In the genomic region with DNA sequence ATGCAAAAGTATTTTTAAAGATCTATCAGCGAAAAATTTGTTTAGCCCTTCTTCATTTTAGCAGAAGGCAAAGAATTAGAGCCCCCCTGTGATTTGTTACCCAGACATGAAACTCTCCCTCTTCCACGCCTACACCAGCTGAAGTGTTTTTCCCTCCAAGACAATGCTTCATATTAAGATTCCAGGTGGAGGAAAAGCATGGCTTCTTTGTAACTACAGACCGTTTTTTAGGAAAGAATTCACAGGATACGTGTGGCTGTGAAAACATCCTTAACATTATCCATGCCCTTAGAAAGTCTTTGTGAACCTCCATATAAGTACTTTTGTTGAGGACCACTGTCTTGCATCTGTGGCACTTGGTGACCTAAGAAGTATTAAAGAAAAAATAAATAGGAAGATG, we compare ENCODE assay signal across 14 cellular contexts.
"Had no signal": no experiment of that assay in that cellular context is flagged by ENCODE, and none has a peak within 500 bp of the region (broad histone marks: within the 10 kb centered on the region; RNA-seq: fewer than 3 reads in every experiment).

No MANE protein-coding gene starts in this region.

- H2AFZ ChIP-seq: parathyroid adenoma had no signal

- H3K27ac ChIP-seq: cardiac muscle cell, colonic mucosa, gastroesophageal sphincter, parathyroid adenoma, sigmoid colon had no signal

- H3K4me3 Mint-ChIP-seq: activated CD4-positive, alpha-beta T cell treated with anti-CD3 and anti-CD28 coated beads, Interleukin-2, amount 10 ng/mL, durations not matched to agents 7 days and 5 days; naive thymus-derived CD4-positive, alpha-beta T cell; stimulated activated memory B cell treated with anti-CD40 and anti-IgM and Interleukin-4, amounts not matched to agents 10 μg/mL and 1 μg/mL and 100 μg/mL, for 72 hours had no signal

- H3K9me3 Mint-ChIP-seq: activated CD4-positive, alpha-beta T cell treated with anti-CD3 and anti-CD28 coated beads, Interleukin-2, amount 10 ng/mL, durations not matched to agents 7 days and 5 days; naive thymus-derived CD4-positive, alpha-beta T cell; stimulated activated memory B cell treated with anti-CD40 and anti-IgM and Interleukin-4, amounts not matched to agents 10 μg/mL and 1 μg/mL and 100 μg/mL, for 72 hours had no signal

- H3K36me3 ChIP-seq: cardiac muscle cell, colonic mucosa, gastroesophageal sphincter, sigmoid colon had no signal

- H3K27me3 ChIP-seq: cardiac muscle cell, colonic mucosa, gastroesophageal sphincter, sigmoid colon had no signal

- H3K27ac Mint-ChIP-seq: activated CD4-positive, alpha-beta T cell treated with anti-CD3 and anti-CD28 coated beads, Interleukin-2, amount 10 ng/mL, durations not matched to agents 7 days and 5 days; naive thymus-derived CD4-positive, alpha-beta T cell; stimulated activated memory B cell treated with anti-CD40 and anti-IgM and Interleukin-4, amounts not matched to agents 10 μg/mL and 1 μg/mL and 100 μg/mL, for 72 hours had no signal

- H3K79me2 ChIP-seq: parathyroid adenoma had no signal

- H3K9ac ChIP-seq: parathyroid adenoma had no signal

- ATAC-seq: gastroesophageal sphincter; left lobe of liver; mucosa of descending colon; naive thymus-derived CD4-positive, alpha-beta T cell; stimulated activated memory B cell treated with anti-CD40 and anti-IgM and Interleukin-4, amounts not matched to agents 10 μg/mL and 1 μg/mL and 100 μg/mL, for 72 hours had no signal

- H3K4me1 ChIP-seq: colonic mucosa, gastroesophageal sphincter, parathyroid adenoma, sigmoid colon had no signal

- DNase-seq: activated CD4-positive, alpha-beta T cell treated with anti-CD3 and anti-CD28 coated beads, Interleukin-2, amount 10 ng/mL, durations not matched to agents 7 days and 5 days; activated CD8-positive, alpha-beta memory T cell treated with anti-CD3 and anti-CD28 coated beads, Interleukin-2, amount 50 U/mL, for 48 hours; activated naive CD4-positive, alpha-beta T cell; aorta; colonic mucosa; mucosa of descending colon; naive thymus-derived CD4-positive, alpha-beta T cell; sigmoid colon; stimulated activated CD4-positive, alpha-beta T cell treated with anti-CD3 and anti-CD28 coated beads, Interleukin-2, amount 100 ng/mL, for 48 hours had no signal

- H3K27me3 Mint-ChIP-seq: stimulated activated memory B cell treated with anti-CD40 and anti-IgM and Interleukin-4, amounts not matched to agents 10 μg/mL and 1 μg/mL and 100 μg/mL, for 72 hours had no signal

- H3K36me3 Mint-ChIP-seq: naive thymus-derived CD4-positive, alpha-beta T cell; stimulated activated memory B cell treated with anti-CD40 and anti-IgM and Interleukin-4, amounts not matched to agents 10 μg/mL and 1 μg/mL and 100 μg/mL, for 72 hours had no signal

- H3K9me3 ChIP-seq: colonic mucosa, gastroesophageal sphincter, mucosa of descending colon, sigmoid colon had no signal

- H3K4me3 ChIP-seq: cardiac muscle cell, colonic mucosa, gastroesophageal sphincter, mucosa of descending colon, sigmoid colon had no signal
